Comparison of ENCODE assay signal across 16 cellular contexts in genomic region chrX:132330156-132330729, GRCh38.
A peak's percentile ranks its signal among the peaks of the same experiment; 100 is the strongest.
DNase-seq lines count a peak whose midpoint lies in the region; ATAC-seq, FAIRE-seq and TF ChIP-seq lines count a peak whose summit lies in the region.
"Had no signal": no experiment of that assay in that cellular context is flagged by ENCODE, and none has a peak within 500 bp of the region (broad histone marks: within the 10 kb centered on the region; RNA-seq: fewer than 3 reads in every experiment).

No MANE protein-coding gene starts in this region.

- H4K20me1 ChIP-seq in MM.1S (ENCODE audit: insufficient read depth, low read length): no peaks in the 10 kb centered on the region

- H3K9me3 ChIP-seq in Caco-2 (no peaks in the 10 kb centered on the region), MM.1S (replicated peaks; ENCODE audit: insufficient read depth, low read length) (no peaks in the 10 kb centered on the region), trophoblast cell (ENCODE audit: insufficient read depth, low read depth, low read length) (no peaks in the 10 kb centered on the region)
- H3K9me3 ChIP-seq: HAP-1 had no signal

- TF ChIP-seq CTCF in Caco-2 (IDR thresholded peaks at IDR 0.05; ENCODE audit: insufficient read depth in 1 of 2, low read depth in 1 of 2, low read length in 1 of 2, severe bottlenecking in 1 of 2, unreplicated experiment in 1 of 2): no peak
- TF ChIP-seq CTCF in MM.1S (IDR thresholded peaks at IDR 0.05; ENCODE audit: low read length): no peak
- TF ChIP-seq CTCF in bronchial epithelial cell (IDR thresholded peaks at IDR 0.05; ENCODE audit: insufficient read depth, low read length, severe bottlenecking): no peak

- H2AFZ ChIP-seq in MM.1S (ENCODE audit: low read length) (no peak overlapping the region), trophoblast cell (ENCODE audit: insufficient read depth, low read length, poor library complexity) (no peak overlapping the region)

- no peak overlapping the region for H3K27ac Mint-ChIP-seq in Caco-2 (ENCODE audit: unreplicated experiment)
- no peak overlapping the region for H3K27ac Mint-ChIP-seq in naive thymus-derived CD8-positive, alpha-beta T cell
- H3K27ac Mint-ChIP-seq: CD4-positive, alpha-beta T cell; HFFc6 had no signal

- H2BK120ac ChIP-seq in trophoblast cell (ENCODE audit: insufficient read depth, low read length, poor library complexity): no peak overlapping the region

- H3K79me2 ChIP-seq in MM.1S (ENCODE audit: low read length): no peaks in the 10 kb centered on the region
- no peaks in the 10 kb centered on the region for H3K79me2 ChIP-seq in trophoblast cell (ENCODE audit: control insufficient read depth, insufficient read depth, low read length, poor library complexity)

- H3K27me3 Mint-ChIP-seq in Caco-2 (ENCODE audit: insufficient read depth, unreplicated experiment): no peaks in the 10 kb centered on the region
- no peaks in the 10 kb centered on the region for H3K27me3 Mint-ChIP-seq in naive thymus-derived CD8-positive, alpha-beta T cell
- H3K27me3 Mint-ChIP-seq: CD4-positive, alpha-beta T cell had no signal

- H3K4me3 ChIP-seq in Caco-2 (ENCODE audit: low read depth, low read length): no peak overlapping the region
- no peak overlapping the region for H3K4me3 ChIP-seq in MM.1S (ENCODE audit: low read length)
- no peak overlapping the region for H3K4me3 ChIP-seq in bronchial epithelial cell (ENCODE audit: low read depth, low read length)
- no peak overlapping the region for H3K4me3 ChIP-seq in trophoblast cell (ENCODE audit: low read depth, low read length)
- H3K4me3 ChIP-seq: HAP-1 had no signal

- POLR2A ChIA-PET in Caco-2 (lab: Charles Lee): no interaction called here
- POLR2A ChIA-PET in naive thymus-derived CD8-positive, alpha-beta T cell (lab: Charles Lee): no interaction called here

- peaks cover 10% of the 10 kb centered on the region for H3K9me3 Mint-ChIP-seq in Caco-2 (ENCODE audit: unreplicated experiment)
- peaks cover 0 to 18% (median 3%) of the 10 kb centered on the region in 9 donors for H3K9me3 Mint-ChIP-seq in naive thymus-derived CD8-positive, alpha-beta T cell
- H3K9me3 Mint-ChIP-seq: CD4-positive, alpha-beta T cell; HFFc6 had no signal

- WGBS in trophoblast cell (ENCODE audit: extremely low coverage, insufficient coverage, insufficient read length): no CpG with 5 or more reads among the region's 2 CpGs

- DNase-seq in Caco-2 (peak; percentile 11 to 33), MM.1S (peak; percentile 6), bronchial epithelial cell (ENCODE audit: low read depth) (peak; percentile 30), trophoblast cell (peak; percentile 82 to 92)
- no peak for DNase-seq in naive thymus-derived CD8-positive, alpha-beta T cell
- DNase-seq: ACHN; C1 segment of cervical spinal cord; CD4-positive, alpha-beta T cell; DMS79; HFFc6 had no signal

- no peak for FAIRE-seq in bronchial epithelial cell (lab: Jason Lieb, UNC)
- FAIRE-seq: G401.6, GM12891, H1 had no signal

- H3K18ac ChIP-seq in trophoblast cell (ENCODE audit: low read length): no peak overlapping the region

- H3K4me1 ChIP-seq in Caco-2: peaks cover 26% of the 10 kb centered on the region
- peaks cover 10% of the 10 kb centered on the region for H3K4me1 ChIP-seq in MM.1S (ENCODE audit: low read length)
- H3K4me1 ChIP-seq in trophoblast cell (ENCODE audit: control insufficient read depth in 1 of 2, insufficient read depth in 2 of 2, low read length in 2 of 2): no peaks in the 10 kb centered on the region
- H3K4me1 ChIP-seq: HAP-1 had no signal

- H2BK5ac ChIP-seq in trophoblast cell (ENCODE audit: low read depth, low read length, poor library complexity): no peak overlapping the region

- no TSS peak for BruUV-seq in Caco-2 (replicated peaks; lab: Mats Ljungman, UMichigan)

- no peaks in the 10 kb centered on the region for H3K79me1 ChIP-seq in trophoblast cell (ENCODE audit: low read length)

- H3K4me2 ChIP-seq in MM.1S (ENCODE audit: low read depth, low read length) (peak overlapping the region; percentile 41; the same call in 1 of the 2 replicates), trophoblast cell (ENCODE audit: low read length) (no peak overlapping the region)

- no peak overlapping the region for H3K23ac ChIP-seq in trophoblast cell (ENCODE audit: low read length)

- H3K4ac ChIP-seq in trophoblast cell (ENCODE audit: low read depth, low read length): no peak overlapping the region

- H3K4me3 Mint-ChIP-seq in Caco-2 (ENCODE audit: unreplicated experiment): no peak overlapping the region
- H3K4me3 Mint-ChIP-seq in naive thymus-derived CD8-positive, alpha-beta T cell: no peak overlapping the region
- H3K4me3 Mint-ChIP-seq: CD4-positive, alpha-beta T cell; HFFc6 had no signal

- no peak overlapping the region for H2BK12ac ChIP-seq in trophoblast cell (ENCODE audit: low read length)

- no peak overlapping the region for H4K91ac ChIP-seq in trophoblast cell (ENCODE audit: low read depth, low read length)

- no peak overlapping the region for H3K14ac ChIP-seq in trophoblast cell (ENCODE audit: low read length)

- H3F3A ChIP-seq in MM.1S (ENCODE audit: insufficient read depth, low read length): peaks cover 10% of the 10 kb centered on the region; the same call in 1 of the 2 replicates

- no peak overlapping the region for H4K12ac ChIP-seq in trophoblast cell (ENCODE audit: low read depth, low read length)

- H3K36me3 Mint-ChIP-seq in Caco-2 (ENCODE audit: insufficient read depth, unreplicated experiment): no peaks in the 10 kb centered on the region
- peaks cover 0 to 2% (median 0%) of the 10 kb centered on the region in 3 donors for H3K36me3 Mint-ChIP-seq in naive thymus-derived CD8-positive, alpha-beta T cell

- H4K8ac ChIP-seq in trophoblast cell (ENCODE audit: low read depth, low read length): no peak overlapping the region

- no peak overlapping the region for H2AK5ac ChIP-seq in trophoblast cell (ENCODE audit: low read length)

- no peak overlapping the region for H3K27ac ChIP-seq in MM.1S (ENCODE audit: low read length)
- no peak overlapping the region for H3K27ac ChIP-seq in trophoblast cell (ENCODE audit: low read depth, low read length)

- H3K27me3 ChIP-seq in Caco-2 (replicated peaks; ENCODE audit: control insufficient read depth, insufficient read depth, low read length): no peaks in the 10 kb centered on the region
- no peaks in the 10 kb centered on the region for H3K27me3 ChIP-seq in MM.1S (replicated peaks; ENCODE audit: insufficient read depth, low read length)
- no peaks in the 10 kb centered on the region for H3K27me3 ChIP-seq in bronchial epithelial cell (ENCODE audit: control insufficient read depth, insufficient read depth, low read length)
- no peaks in the 10 kb centered on the region for H3K27me3 ChIP-seq in trophoblast cell (ENCODE audit: insufficient read depth, low read length)

- CTCF ChIA-PET in Caco-2 (lab: Charles Lee): interaction anchor here (0.7 kb wide), 1 partner anchor 38 kb away, joined by 5 read pairs; no protein-coding TSS in a partner anchor

- H3K4me1 Mint-ChIP-seq in Caco-2 (ENCODE audit: low read depth, unreplicated experiment): peaks cover 33% of the 10 kb centered on the region
- H3K4me1 Mint-ChIP-seq in naive thymus-derived CD8-positive, alpha-beta T cell: peaks cover 0 to 2% (median 0%) of the 10 kb centered on the region in 4 donors

- no peaks in the 10 kb centered on the region for H3K36me3 ChIP-seq in Caco-2 (ENCODE audit: control insufficient read depth, insufficient read depth, low read length)
- no peaks in the 10 kb centered on the region for H3K36me3 ChIP-seq in MM.1S (replicated peaks; ENCODE audit: insufficient read depth, low read length)
- no peaks in the 10 kb centered on the region for H3K36me3 ChIP-seq in bronchial epithelial cell (ENCODE audit: control insufficient read depth, insufficient read depth, low read length)
- no peaks in the 10 kb centered on the region for H3K36me3 ChIP-seq in trophoblast cell (ENCODE audit: control insufficient read depth in 1 of 2, insufficient read depth in 2 of 2, low read length in 2 of 2)
- H3K36me3 ChIP-seq: HAP-1 had no signal

- ATAC-seq in HG02884 (IDR thresholded peaks at IDR 0.05; ENCODE audit: unreplicated experiment) (no peak), GM19463 (IDR thresholded peaks at IDR 0.05; ENCODE audit: unreplicated experiment) (no peak)
- ATAC-seq in naive thymus-derived CD8-positive, alpha-beta T cell: no peak

- no peaks in the 10 kb centered on the region for H3K9me2 ChIP-seq in MM.1S (replicated peaks; ENCODE audit: insufficient read depth, low read length)

- intact Hi-C loops in Caco-2 (cut with micrococcal nuclease; ENCODE audit: unreplicated experiment): loop anchor here (2.0 kb wide), 3 partner anchors 37 to 103 kb away; no protein-coding TSS in a partner anchor

- H3K9ac ChIP-seq in MM.1S (ENCODE audit: low read length) (no peak overlapping the region), trophoblast cell (ENCODE audit: low read length) (no peak overlapping the region)

Comparison
In these comparisons a context has a peak if more than half of its experiments do, and no peak if none do; other contexts are left out.
1. DNase-seq: peak in Caco-2 (2 of 2), MM.1S (single experiment), bronchial epithelial cell (single experiment) and trophoblast cell (2 of 2); none in naive thymus-derived CD8-positive, alpha-beta T cell (0 of 10).